3 cellular contexts compared by ENCODE assay signal in genomic region chr9:88387035-88387732, GRCh38.
TF ChIP-seq lines count a peak whose summit lies in the region.

No MANE protein-coding gene starts in this region.

TF ChIP-seq in HCT116, 20 proteins besides CTCF, POLR2A, EP300 and RAD21 (continued from another document):
- no peak for TF ChIP-seq CEBPB (IDR thresholded peaks at IDR 0.05; ENCODE audit: low read depth)
- no peak for TF ChIP-seq FOSL1 (IDR thresholded peaks at IDR 0.05; ENCODE audit: low read depth)
- 0 out of 2 replicates have a peak, but pooled peaks have one; percentile 18 for TF ChIP-seq SP1 (IDR thresholded peaks at IDR 0.05; ENCODE audit: low read depth)

TF ChIP-seq in SK-N-SH treated with all-trans-retinoic acid at 6 μM for 48 hours, 23 proteins besides CTCF, POLR2A, EP300 and RAD21 (continued from another document):
- no peak for TF ChIP-seq TCF4 (CRISPR knock-in tag; IDR thresholded peaks at IDR 0.05; ENCODE audit: borderline replicate concordance)
TF ChIP-seq in SK-N-SH treated with all-trans-retinoic acid at 6 μM for 48 hours: peak in this region for 0.

TF ChIP-seq in endothelial cell of umbilical vein, 7 proteins besides CTCF, POLR2A, EP300 and RAD21 (continued from another document):
- TF ChIP-seq MYC (IDR thresholded peaks at IDR 0.05; ENCODE audit: low read depth, low read length) (no peak), GATA2 (IDR thresholded peaks at IDR 0.05; ENCODE audit: insufficient read depth, insufficient read length, low read depth, low read length) (no peak), JUN (IDR thresholded peaks at IDR 0.05; ENCODE audit: borderline replicate concordance, insufficient read depth, insufficient read length, low read depth) (no peak), FOS (IDR thresholded peaks at IDR 0.05; ENCODE audit: borderline replicate concordance, insufficient read depth, low read length) (no peak), MAX (IDR thresholded peaks at IDR 0.05; ENCODE audit: insufficient read depth, insufficient read length) (no peak)
TF ChIP-seq in endothelial cell of umbilical vein: peak in this region for 0.
